In the genomic region with DNA sequence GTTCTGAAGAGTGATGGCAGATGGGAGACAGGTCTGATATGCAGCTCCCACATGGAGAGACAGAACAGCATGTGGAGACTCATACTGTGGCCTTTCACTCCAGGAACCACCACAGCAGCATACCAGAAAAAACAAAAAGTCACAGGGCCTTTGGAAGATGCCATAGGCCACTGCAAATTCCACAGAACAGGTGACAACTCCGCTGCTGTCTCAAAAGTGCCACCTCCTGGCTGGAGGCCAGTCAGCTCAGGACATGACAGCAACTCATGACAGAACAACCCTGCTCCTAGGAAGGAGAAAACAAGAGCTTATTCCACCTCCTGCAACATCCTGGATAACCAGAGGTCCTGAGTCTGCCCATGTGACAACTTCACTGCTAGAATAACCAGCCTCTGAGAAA, we compare ENCODE assay signal across 7 cellular contexts. TPM values are rescaled to one million over a fixed set of nuclear protein-coding genes. Genes with fewer than 3 reads are reported as not detected.
DNase-seq lines count a peak whose midpoint lies in the region; ATAC-seq, FAIRE-seq and TF ChIP-seq lines count a peak whose summit lies in the region.
"Not testable (repeated sequence)": the region's sequence is repeated elsewhere in the genome, so short reads cannot be mapped to it uniquely, and the experiment has no call there.

No MANE protein-coding gene starts in this region.

- H3K9ac ChIP-seq in HepG2 (ENCODE audit: insufficient read depth, low read depth, low read length) = not testable (repeated sequence)

- not testable (repeated sequence) for H3K27me3 Mint-ChIP-seq in activated CD4-positive, alpha-beta T cell treated with anti-CD3 and anti-CD28 coated beads for 36 hours

- ATAC-seq in activated CD4-positive, alpha-beta T cell treated with anti-CD3 and anti-CD28 coated beads for 36 hours = peak; percentile 39
- peak; percentile 97 for ATAC-seq in HepG2
- peak; percentile 40 for ATAC-seq in stimulated activated effector memory CD8-positive, alpha-beta T cell treated with anti-CD3 and anti-CD28 coated beads, Interleukin-12 subunit alpha, Interleukin-12 subunit beta, amount 100 ng/mL, for 72 hours

- H3K9me3 ChIP-seq in esophagus muscularis mucosa; HepG2 (ENCODE audit: low read length): not testable (repeated sequence)

- H3K4me1 Mint-ChIP-seq in activated CD4-positive, alpha-beta T cell treated with anti-CD3 and anti-CD28 coated beads for 36 hours; stimulated activated effector memory CD8-positive, alpha-beta T cell treated with anti-CD3 and anti-CD28 coated beads, Interleukin-12 subunit alpha, Interleukin-12 subunit beta, amount 100 ng/mL, for 72 hours: not testable (repeated sequence)

- H4K20me1 ChIP-seq in HepG2 (ENCODE audit: insufficient read depth, low read length) = not testable (repeated sequence)

- FAIRE-seq in HepG2 (lab: Jason Lieb, UNC) = peak; percentile 84

- peak; percentile 38 for DNase-seq in ELF-1 (ENCODE audit: low read depth, low spot score)
- DNase-seq in NB4 (ENCODE audit: low read depth); stimulated activated effector memory CD8-positive, alpha-beta T cell treated with anti-CD3 and anti-CD28 coated beads, Interleukin-12 subunit alpha, Interleukin-12 subunit beta, amount 100 ng/mL, for 72 hours (ENCODE audit: low spot score in 2 of 2): not testable (repeated sequence)
- DNase-seq in RPMI8226 = peak; percentile 46
- peak; percentile 24 for DNase-seq in activated CD4-positive, alpha-beta T cell treated with anti-CD3 and anti-CD28 coated beads for 36 hours
- peak; percentile 21 for DNase-seq in esophagus muscularis mucosa (ENCODE audit: extremely low spot score)
- DNase-seq in HepG2 (ENCODE audit: low spot score) = peak; percentile 30

- not testable (repeated sequence) for H3K4me3 Mint-ChIP-seq in activated CD4-positive, alpha-beta T cell treated with anti-CD3 and anti-CD28 coated beads for 36 hours; stimulated activated effector memory CD8-positive, alpha-beta T cell treated with anti-CD3 and anti-CD28 coated beads, Interleukin-12 subunit alpha, Interleukin-12 subunit beta, amount 100 ng/mL, for 72 hours

- 40% methylated on average over 1 of the region's 1 CpG for WGBS in esophagus muscularis mucosa
- 17% methylated on average over 1 of the region's 1 CpG for WGBS in HepG2 (ENCODE audit: low lambda C conversion rate)

- TF ChIP-seq RAD21 in HepG2 (CRISPR knock-in tag; IDR thresholded peaks at IDR 0.05) = not testable (repeated sequence)

- not testable (repeated sequence) for H3K36me3 Mint-ChIP-seq in activated CD4-positive, alpha-beta T cell treated with anti-CD3 and anti-CD28 coated beads for 36 hours (ENCODE audit: low read depth); stimulated activated effector memory CD8-positive, alpha-beta T cell treated with anti-CD3 and anti-CD28 coated beads, Interleukin-12 subunit alpha, Interleukin-12 subunit beta, amount 100 ng/mL, for 72 hours

- H3K4me1 ChIP-seq in esophagus muscularis mucosa; HepG2 (ENCODE audit: insufficient read depth, low read length): not testable (repeated sequence)

- not testable (repeated sequence) for TF ChIP-seq POLR2A in NB4 (IDR thresholded peaks at IDR 0.05; ENCODE audit: extremely low read depth, insufficient read length); esophagus muscularis mucosa (IDR thresholded peaks at IDR 0.05; ENCODE audit: low read depth); HepG2 (IDR thresholded peaks at IDR 0.05; ENCODE audit: insufficient read depth in 1 of 2, low read depth in 2 of 2, low read length in 2 of 2)

- H3K4me3 ChIP-seq in NB4 (ENCODE audit: low read depth, low read length); esophagus muscularis mucosa; HepG2 (replicated peaks in 1 of 3; ENCODE audit: insufficient read depth in 1 of 3, low read depth in 2 of 3, low read length in 3 of 3): not testable (repeated sequence)

- not testable (repeated sequence) for H3K9me3 Mint-ChIP-seq in activated CD4-positive, alpha-beta T cell treated with anti-CD3 and anti-CD28 coated beads for 36 hours (ENCODE audit: low read depth); stimulated activated effector memory CD8-positive, alpha-beta T cell treated with anti-CD3 and anti-CD28 coated beads, Interleukin-12 subunit alpha, Interleukin-12 subunit beta, amount 100 ng/mL, for 72 hours

- not testable (repeated sequence) for BruUV-seq in HepG2 (replicated peaks; lab: Mats Ljungman, UMichigan)

- peaks cover 0 to 21% (median 9%) of the 10 kb centered on the region in 4 donors for H3K36me3 ChIP-seq in esophagus muscularis mucosa
- H3K36me3 ChIP-seq in HepG2 (replicated peaks in 1 of 2; ENCODE audit: control insufficient read depth in 1 of 2, insufficient read depth in 2 of 2, low read length in 2 of 2) = not testable (repeated sequence)

- POLR2A ChIA-PET in activated CD4-positive, alpha-beta T cell treated with anti-CD3 and anti-CD28 coated beads for 36 hours (lab: Charles Lee); HepG2 (lab: Yijun Ruan, JAX): not testable (repeated sequence)

- H3K27me3 ChIP-seq in esophagus muscularis mucosa; HepG2 (ENCODE audit: control insufficient read depth in 1 of 2, insufficient read depth in 2 of 2, low read length in 2 of 2): not testable (repeated sequence)

- H3K4me2 ChIP-seq in HepG2 (ENCODE audit: low read depth, low read length) = not testable (repeated sequence)

- H3K27ac Mint-ChIP-seq in activated CD4-positive, alpha-beta T cell treated with anti-CD3 and anti-CD28 coated beads for 36 hours; stimulated activated effector memory CD8-positive, alpha-beta T cell treated with anti-CD3 and anti-CD28 coated beads, Interleukin-12 subunit alpha, Interleukin-12 subunit beta, amount 100 ng/mL, for 72 hours: not testable (repeated sequence)

- H2AFZ ChIP-seq in HepG2 (ENCODE audit: low read length) = not testable (repeated sequence)

- peak; percentile 6 for TF ChIP-seq CTCF in NB4 (IDR thresholded peaks at IDR 0.05; ENCODE audit: low read depth, low read length)
- TF ChIP-seq CTCF in esophagus muscularis mucosa (IDR thresholded peaks at IDR 0.05); HepG2 (CRISPR knock-in tag; IDR thresholded peaks at IDR 0.05): not testable (repeated sequence)

- CTCF ChIA-PET in activated CD4-positive, alpha-beta T cell treated with anti-CD3 and anti-CD28 coated beads for 36 hours (lab: Charles Lee); HepG2 (lab: Yijun Ruan, JAX; ENCODE audit: low intra/inter-chr PET ratio, low total read pairs): not testable (repeated sequence)

- in situ Hi-C loops in HepG2 (cut with HindIII; ENCODE audit: extremely low pct_ligation_motif_present, low pct_unique_long_range_greater_than_20kb) = not testable (repeated sequence)

- TF ChIP-seq EP300 in esophagus muscularis mucosa (IDR thresholded peaks at IDR 0.05); HepG2 (IDR thresholded peaks at IDR 0.05; ENCODE audit: low read depth in 2 of 2, low read length in 2 of 2); HepG2 (CRISPR knock-in tag; IDR thresholded peaks at IDR 0.05; ENCODE audit: borderline replicate concordance): not testable (repeated sequence)

- H3K27ac ChIP-seq in esophagus muscularis mucosa (replicated peaks in 1 of 4); HepG2 (ENCODE audit: extremely low read length, insufficient read depth, low read length): not testable (repeated sequence)

- not testable (repeated sequence) for H3K79me2 ChIP-seq in HepG2 (ENCODE audit: insufficient read depth, low read length)

- intact Hi-C loops in activated CD4-positive, alpha-beta T cell treated with anti-CD3 and anti-CD28 coated beads for 36 hours (cut with DNase I, micrococcal nuclease) = loop anchor here (2.0 to 5.0 kb wide), 2 partner anchors 93 kb away; no protein-coding TSS in a partner anchor
- intact Hi-C loops in esophagus muscularis mucosa (cut with DNase I); HepG2 (cut with micrococcal nuclease; ENCODE audit: unreplicated experiment): not testable (repeated sequence)

RNA-seq across cellular contexts. Expression of gene ZDHHC11, which starts 25.2 kb away (rescaled TPM):
- total RNA-seq in activated CD4-positive, alpha-beta T cell treated with anti-CD3 and anti-CD28 coated beads for 36 hours = 1 to 10 TPM; 6.4 to 8.5 TPM
- total RNA-seq in esophagus muscularis mucosa = 10 to 100 TPM in 2 of 4 donors, 1 to 10 TPM in 2; 4.3 to 13.5 (median 10.9) TPM
- 1.4 and 4.0 TPM in 2 replicates for total RNA-seq in HepG2 (2016; rRNA removed; fragmentation: Illumina TruSeq; extraction: Trizol)
- total RNA-seq in HepG2 (2016; cell fraction: cytosol; rRNA removed; fragmentation: Illumina TruSeq; extraction: Trizol; ENCODE audit: low read depth) = 0.51 and 1.4 TPM in 2 replicates
- total RNA-seq in HepG2 (2016; cell fraction: insoluble cytoplasmic fraction; rRNA removed; fragmentation: Illumina TruSeq; extraction: Trizol) = 0.67 and 5.3 TPM in 2 replicates
- 1.5 and 2.0 TPM in 2 replicates for total RNA-seq in HepG2 (2016; cell fraction: membrane; rRNA removed; fragmentation: Illumina TruSeq; extraction: Trizol)
- total RNA-seq in HepG2 (2016; cell fraction: nucleus; rRNA removed; fragmentation: Illumina TruSeq; extraction: Trizol) = 8.6 and 9.6 TPM in 2 replicates
- 2.1 and 2.2 TPM in 2 replicates for polyA plus RNA-seq in HepG2 (2011; rRNA removed)
- 1.6 and 2.1 TPM in 2 replicates for polyA plus RNA-seq in HepG2 (2011; cell fraction: cytosol; rRNA removed)
- polyA plus RNA-seq in HepG2 (2011; cell fraction: nucleus; rRNA removed) = 24.0 and 31.7 TPM in 2 replicates
- 3.2 and 7.4 TPM in 2 replicates for polyA plus RNA-seq in HepG2 (2012)
- 0.68 and 0.74 TPM in 2 replicates for polyA plus RNA-seq in HepG2 (2016; cell fraction: cytosol; fragmentation: Illumina TruSeq; extraction: Trizol; ENCODE audit: low read depth)
- polyA plus RNA-seq in HepG2 (2016; cell fraction: insoluble cytoplasmic fraction; fragmentation: Illumina TruSeq; extraction: Trizol; ENCODE audit: low read depth) = 1.2 and 2.3 TPM in 2 replicates
- 0.83 and 1.1 TPM in 2 replicates for polyA plus RNA-seq in HepG2 (2016; cell fraction: membrane; fragmentation: Illumina TruSeq; extraction: Trizol; ENCODE audit: low read depth)
- 21.9 and 23.7 TPM in 2 replicates for polyA plus RNA-seq in HepG2 (2016; cell fraction: nucleus; fragmentation: Illumina TruSeq; extraction: Trizol; ENCODE audit: insufficient read depth, low read depth)
- polyA minus RNA-seq in HepG2 (2011; rRNA and poly(A)+ RNA removed; ENCODE audit: low replicate concordance) = 7.7 and 72.5 TPM in 2 replicates
- 2.5 TPM in 1 of 2 replicates, not detected in the other for polyA minus RNA-seq in HepG2 (2011; cell fraction: cytosol; rRNA and poly(A)+ RNA removed)
- 12.6 and 14.9 TPM in 2 replicates for polyA minus RNA-seq in HepG2 (2011; cell fraction: nucleus; rRNA and poly(A)+ RNA removed)

RNA-seq across cellular contexts. Expression of gene ZDHHC11B, which starts 41.0 kb away (rescaled TPM):
- under 1 TPM; 0.48 to 0.61 TPM for total RNA-seq in activated CD4-positive, alpha-beta T cell treated with anti-CD3 and anti-CD28 coated beads for 36 hours
- total RNA-seq in esophagus muscularis mucosa = 10 to 100 TPM in 1 of 4 donors, 1 to 10 TPM in 3; 2.2 to 11.7 (median 6.2) TPM
- 0.11 TPM in 1 of 2 replicates, not detected in the other for total RNA-seq in HepG2 (2016; rRNA removed; fragmentation: Illumina TruSeq; extraction: Trizol)
- not detected in 2 replicates for total RNA-seq in HepG2 (2016; cell fraction: cytosol; rRNA removed; fragmentation: Illumina TruSeq; extraction: Trizol; ENCODE audit: low read depth)
- total RNA-seq in HepG2 (2016; cell fraction: insoluble cytoplasmic fraction; rRNA removed; fragmentation: Illumina TruSeq; extraction: Trizol) = 0.04 TPM in 1 of 2 replicates, not detected in the other
- 0.21 TPM in 1 of 2 replicates, not detected in the other for total RNA-seq in HepG2 (2016; cell fraction: membrane; rRNA removed; fragmentation: Illumina TruSeq; extraction: Trizol)
- total RNA-seq in HepG2 (2016; cell fraction: nucleus; rRNA removed; fragmentation: Illumina TruSeq; extraction: Trizol) = 0.40 and 1.0 TPM in 2 replicates
- 0.07 and 0.12 TPM in 2 replicates for polyA plus RNA-seq in HepG2 (2011; rRNA removed)
- 0.09 TPM in 1 of 2 replicates, not detected in the other for polyA plus RNA-seq in HepG2 (2011; cell fraction: cytosol; rRNA removed)
- 0.83 and 1.8 TPM in 2 replicates for polyA plus RNA-seq in HepG2 (2011; cell fraction: nucleus; rRNA removed)
- polyA plus RNA-seq in HepG2 (2012) = 0.39 and 0.59 TPM in 2 replicates
- polyA plus RNA-seq in HepG2 (2016; cell fraction: cytosol; fragmentation: Illumina TruSeq; extraction: Trizol; ENCODE audit: low read depth) = not detected in 2 replicates
- polyA plus RNA-seq in HepG2 (2016; cell fraction: insoluble cytoplasmic fraction; fragmentation: Illumina TruSeq; extraction: Trizol; ENCODE audit: low read depth) = 0.14 TPM in 1 of 2 replicates, not detected in the other
- polyA plus RNA-seq in HepG2 (2016; cell fraction: membrane; fragmentation: Illumina TruSeq; extraction: Trizol; ENCODE audit: low read depth) = not detected in 2 replicates
- 0.71 and 0.88 TPM in 2 replicates for polyA plus RNA-seq in HepG2 (2016; cell fraction: nucleus; fragmentation: Illumina TruSeq; extraction: Trizol; ENCODE audit: insufficient read depth, low read depth)
- 1.9 and 3.5 TPM in 2 replicates for polyA minus RNA-seq in HepG2 (2011; rRNA and poly(A)+ RNA removed; ENCODE audit: low replicate concordance)
- 0.62 TPM in 1 of 2 replicates, not detected in the other for polyA minus RNA-seq in HepG2 (2011; cell fraction: cytosol; rRNA and poly(A)+ RNA removed)
- 0.64 and 1.2 TPM in 2 replicates for polyA minus RNA-seq in HepG2 (2011; cell fraction: nucleus; rRNA and poly(A)+ RNA removed)

Comparison
In these comparisons a context has a peak if more than half of its experiments do, and no peak if none do; other contexts are left out.
1. ATAC-seq: peak in every context shown above with its lines; median percentile 97 in HepG2; 40 in stimulated activated effector memory CD8-positive, alpha-beta T cell treated with anti-CD3 and anti-CD28 coated beads, Interleukin-12 subunit alpha, Interleukin-12 subunit beta, amount 100 ng/mL, for 72 hours; 39 in activated CD4-positive, alpha-beta T cell treated with anti-CD3 and anti-CD28 coated beads for 36 hours.